8 cellular contexts compared by ENCODE assay signal in genomic region chr10:71850745-71851629, GRCh38. TPM values are rescaled to one million over a fixed set of nuclear protein-coding genes. Genes with fewer than 3 reads are reported as not detected.
DNase-seq lines count a peak whose midpoint lies in the region; ATAC-seq and TF ChIP-seq lines count a peak whose summit lies in the region.

TSS of gene PSAP (minus strand) at chr10:71851251. CDS start at chr10:71851221, 30 bp downstream.

- H3K36me3 ChIP-seq in prostate gland: no peaks in the 10 kb centered on the region
- no peaks in the 10 kb centered on the region for H3K36me3 ChIP-seq in urinary bladder (ENCODE audit: insufficient read depth)

- DNase-seq in NCI-H187 treated with DMSO at 0.1 percent for 48 hours (lab: John Stamatoyannopoulos, UW) (peak; percentile 54), anterior cingulate cortex (lab: John Stamatoyannopoulos, UW) (peak; percentile 77 to 98 (median 95)), left ventricle myocardium superior (peak; percentile 100), prostate gland (ENCODE audit: low spot score) (peak; percentile 97)

- H3K27ac ChIP-seq in prostate gland (peak within 1 kb of the TSS; percentile 95 to 97), urinary bladder (ENCODE audit: low read depth) (peak within 1 kb of the TSS; percentile 97)

- 3% methylated on average over 52 of the region's 56 CpGs for WGBS in prostate gland
- 2% methylated on average over 56 of the region's 56 CpGs for WGBS in urinary bladder

- H3K4me3 ChIP-seq in prostate gland: peak within 1 kb of the TSS; percentile 81 to 97
- peak within 1 kb of the TSS; percentile 87 for H3K4me3 ChIP-seq in urinary bladder (ENCODE audit: low read depth, low read length)

- ATAC-seq in GM18498 (IDR thresholded peaks at IDR 0.05; ENCODE audit: unreplicated experiment) (peak; percentile 95), HG02943 (IDR thresholded peaks at IDR 0.05; ENCODE audit: low read depth, unreplicated experiment) (peak; percentile 90), left ventricle myocardium superior (peak; percentile 98)

- no peaks in the 10 kb centered on the region for H3K9me3 ChIP-seq in prostate gland

- peak; percentile 97 for TF ChIP-seq POLR2A in prostate gland (IDR thresholded peaks at IDR 0.05)

- H3K27me3 ChIP-seq in prostate gland (replicated peaks; ENCODE audit: insufficient read depth): no peaks in the 10 kb centered on the region

- H3K4me1 ChIP-seq in prostate gland (replicated peaks) (peaks cover 6% of the 10 kb centered on the region), urinary bladder (ENCODE audit: insufficient read depth) (no peaks in the 10 kb centered on the region)

- intact Hi-C loops in T-helper 2 cell treated with Interferon-gamma antibody and Interleukin-4, amounts not matched to agents 100 ng/mL and 5 ng/mL, for 36 hours (cut with micrococcal nuclease): loop anchor here (1.0 to 2.0 kb wide), 2 partner anchors 82 to 532 kb away; partner anchors contain the start of gene SLC29A3
- intact Hi-C loops in left ventricle myocardium superior (cut with micrococcal nuclease): no loop called here
- intact Hi-C loops in prostate gland (cut with DNase I): no loop called here

- TF ChIP-seq CTCF in prostate gland (IDR thresholded peaks at IDR 0.05): peak in 1 of 4 experiments; percentile 7

RNA-seq across cellular contexts. Expression of gene PSAP, which starts in this region (rescaled TPM):
- 117 and 123 TPM in 2 replicates for total RNA-seq in T-helper 2 cell treated with Interferon-gamma antibody and Interleukin-4, amounts not matched to agents 100 ng/mL and 5 ng/mL, for 36 hours
- 1,798 TPM for total RNA-seq in left ventricle myocardium superior
- total RNA-seq in prostate gland: 1,000 to 10,000 TPM; 1,144 to 1,344 TPM
- total RNA-seq in urinary bladder: 424 TPM
- 964 TPM for polyA plus RNA-seq in urinary bladder

Comparison
In these comparisons a context has a peak if more than half of its experiments do, and no peak if none do; other contexts are left out.
1. Peak in every context shown above with its lines: DNase-seq, ATAC-seq, H3K4me3 ChIP-seq and H3K27ac ChIP-seq.